22 cellular contexts compared by ENCODE assay signal in genomic region chr16:86212706-86213426, GRCh38.
DNase-seq lines count a peak whose midpoint lies in the region; ATAC-seq, FAIRE-seq and TF ChIP-seq lines count a peak whose summit lies in the region.
"Had no signal": no experiment of that assay in that cellular context is flagged by ENCODE, and none has a peak within 500 bp of the region (broad histone marks: within the 10 kb centered on the region; RNA-seq: fewer than 3 reads in every experiment).

No MANE protein-coding gene starts in this region.

- H3K27ac ChIP-seq in BLaER1 treated with 17β-estradiol and CSF1 and Interleukin-3, amounts not matched to agents 10 nM and 100 nM, result peak overlapping the region in 8 of 11 experiments; percentile 16 to 60 (median 34); a peak in 13 of 22 replicates
- no peak overlapping the region for H3K27ac ChIP-seq in trophoblast cell (ENCODE audit: low read depth, low read length)
- H3K27ac ChIP-seq: epithelial cell of prostate, foreskin keratinocyte, GM23248, skin epidermis, vagina had no signal

- H3K9ac ChIP-seq in BLaER1 treated with 17β-estradiol and CSF1 and Interleukin-3, amounts not matched to agents 10 nM and 100 nM, result no peak overlapping the region
- H3K9ac ChIP-seq in trophoblast cell (ENCODE audit: low read length), result no peak overlapping the region
- H3K9ac ChIP-seq: GM23248, SK-N-SH had no signal

- H3K27me3 Mint-ChIP-seq in endothelial cell (ENCODE audit: unreplicated experiment), result peaks cover 12% of the 10 kb centered on the region

- H3K9me3 Mint-ChIP-seq in endothelial cell (ENCODE audit: unreplicated experiment), result peaks cover 4% of the 10 kb centered on the region

- H4K20me1 ChIP-seq in BLaER1 treated with 17β-estradiol and CSF1 and Interleukin-3, amounts not matched to agents 10 nM and 100 nM, result 0 out of 22 replicates have a peak, but pooled peaks cover 0 to 9% (median 0%) of the 10 kb centered on the region in 11 experiments

- no peak overlapping the region for H4K8ac ChIP-seq in trophoblast cell (ENCODE audit: low read depth, low read length)

- H3K27me3 ChIP-seq in BLaER1 treated with 17β-estradiol and CSF1 and Interleukin-3, amounts not matched to agents 10 nM and 100 nM, result peaks cover 0 to 5% (median 0%) of the 10 kb centered on the region in 11 experiments; a peak in 2 of 22 replicates
- no peaks in the 10 kb centered on the region for H3K27me3 ChIP-seq in trophoblast cell (ENCODE audit: insufficient read depth, low read length)
- H3K27me3 ChIP-seq: foreskin keratinocyte, vagina had no signal

- peaks cover 5% of the 10 kb centered on the region for H3K4me1 Mint-ChIP-seq in endothelial cell (ENCODE audit: unreplicated experiment)

- TF ChIP-seq CTCF in NB4 (IDR thresholded peaks at IDR 0.05; ENCODE audit: low read depth, low read length) (no peak), endothelial cell (IDR thresholded peaks at IDR 0.05; ENCODE audit: unreplicated experiment) (no peak)

- peak overlapping the region; percentile 47 for H3K4me3 Mint-ChIP-seq in endothelial cell (ENCODE audit: unreplicated experiment)
- H3K4me3 Mint-ChIP-seq: CD8-positive, alpha-beta memory T cell; dendritic cell treated with granulocyte-macrophage colony-stimulating factor and Interleukin-4, amounts not matched to agents 40 ng/mL and 50 ng/mL, for 4 days had no signal

- peaks cover 16 to 51% (median 38%) of the 10 kb centered on the region in 10 experiments; a peak in 19 of 20 replicates for H3K4me1 ChIP-seq in BLaER1 treated with 17β-estradiol and CSF1 and Interleukin-3, amounts not matched to agents 10 nM and 100 nM
- H3K4me1 ChIP-seq in trophoblast cell (ENCODE audit: control insufficient read depth in 1 of 2, insufficient read depth in 2 of 2, low read length in 2 of 2), result no peaks in the 10 kb centered on the region
- H3K4me1 ChIP-seq: foreskin keratinocyte, prostate gland, vagina had no signal

- H3K4me3 ChIP-seq in BLaER1 treated with 17β-estradiol and CSF1 and Interleukin-3, amounts not matched to agents 10 nM and 100 nM, result peak overlapping the region in 1 of 10 experiments; percentile 21; a peak in 1 of 20 replicates
- H3K4me3 ChIP-seq in NB4 (ENCODE audit: low read depth, low read length), result no peak overlapping the region
- peak overlapping the region; percentile 3 for H3K4me3 ChIP-seq in trophoblast cell (ENCODE audit: low read depth, low read length)
- H3K4me3 ChIP-seq: GM23248, prostate gland, skin epidermis, vagina had no signal

- H3K14ac ChIP-seq in trophoblast cell (ENCODE audit: low read length), result no peak overlapping the region

- no peaks in the 10 kb centered on the region for H3K79me2 ChIP-seq in trophoblast cell (ENCODE audit: control insufficient read depth, insufficient read depth, low read length, poor library complexity)

- no peak overlapping the region for H3K18ac ChIP-seq in trophoblast cell (ENCODE audit: low read length)

- H3K4me2 ChIP-seq in BLaER1 treated with 17β-estradiol and CSF1 and Interleukin-3, amounts not matched to agents 10 nM and 100 nM, result peak overlapping the region; percentile 16 to 87 (median 52)
- H3K4me2 ChIP-seq in trophoblast cell (ENCODE audit: low read length), result no peak overlapping the region
- H3K4me2 ChIP-seq: SK-N-SH had no signal

- H2BK12ac ChIP-seq in trophoblast cell (ENCODE audit: low read length), result no peak overlapping the region

- ATAC-seq in GM18511 (IDR thresholded peaks at IDR 0.05; ENCODE audit: unreplicated experiment), result no peak
- ATAC-seq in GM18517 (IDR thresholded peaks at IDR 0.05; ENCODE audit: unreplicated experiment), result no peak
- ATAC-seq: foreskin keratinocyte had no signal

- no peak overlapping the region for H4K12ac ChIP-seq in trophoblast cell (ENCODE audit: low read depth, low read length)

- no peak overlapping the region for H4K91ac ChIP-seq in trophoblast cell (ENCODE audit: low read depth, low read length)

- peaks cover 18 to 31% (median 26%) of the 10 kb centered on the region in 11 experiments for H3K9me3 ChIP-seq in BLaER1 treated with 17β-estradiol and CSF1 and Interleukin-3, amounts not matched to agents 10 nM and 100 nM (replicated peaks in 1 of 11)
- peaks cover 10% of the 10 kb centered on the region for H3K9me3 ChIP-seq in trophoblast cell (ENCODE audit: insufficient read depth, low read depth, low read length)
- H3K9me3 ChIP-seq: prostate gland, SK-N-SH, vagina had no signal

- H3K79me1 ChIP-seq in trophoblast cell (ENCODE audit: low read length), result no peaks in the 10 kb centered on the region

- no peak for FAIRE-seq in GM12891 (lab: Jason Lieb, UNC)

- H3K27ac Mint-ChIP-seq in endothelial cell (ENCODE audit: unreplicated experiment), result peak overlapping the region; percentile 67
- H3K27ac Mint-ChIP-seq: dendritic cell treated with granulocyte-macrophage colony-stimulating factor and Interleukin-4, amounts not matched to agents 40 ng/mL and 50 ng/mL, for 4 days had no signal

- DNase-seq in NB4 (ENCODE audit: low read depth), result peak; percentile 60
- DNase-seq in endothelial cell (ENCODE audit: low spot score), result no peak
- no peak for DNase-seq in trophoblast cell
- no peak for DNase-seq in NCI-H146 (lab: John Stamatoyannopoulos, UW)
- DNase-seq in GM12891 (ENCODE audit: insufficient read length, low spot score), result no peak
- DNase-seq: CD8-positive, alpha-beta memory T cell; DND-41; foreskin keratinocyte; GM23248; mammary epithelial cell; NCI-H1694 treated with DMSO at 0.1 percent for 48 hours; NCI-H345; SK-N-SH; stimulated activated CD4-positive, alpha-beta T cell treated with anti-CD3 and anti-CD28 coated beads, Interleukin-2, amount 100 ng/mL, for 48 hours had no signal

- H2BK120ac ChIP-seq in trophoblast cell (ENCODE audit: insufficient read depth, low read length, poor library complexity), result no peak overlapping the region

- no peaks in the 10 kb centered on the region for H3K36me3 ChIP-seq in BLaER1 treated with 17β-estradiol and CSF1 and Interleukin-3, amounts not matched to agents 10 nM and 100 nM
- H3K36me3 ChIP-seq in trophoblast cell (ENCODE audit: control insufficient read depth in 1 of 2, insufficient read depth in 2 of 2, low read length in 2 of 2), result no peaks in the 10 kb centered on the region
- H3K36me3 ChIP-seq: prostate gland, vagina had no signal

- no peak for TF ChIP-seq POLR2A in NB4 (IDR thresholded peaks at IDR 0.05; ENCODE audit: extremely low read depth, insufficient read length)
- TF ChIP-seq POLR2A in GM12891 (IDR thresholded peaks at IDR 0.05; ENCODE audit: low read depth, low read length), result no peak

- H3K36me3 Mint-ChIP-seq in endothelial cell (ENCODE audit: low read depth, unreplicated experiment), result peaks cover 15% of the 10 kb centered on the region
- H3K36me3 Mint-ChIP-seq: CD8-positive, alpha-beta memory T cell had no signal

- no peak overlapping the region for H2BK5ac ChIP-seq in trophoblast cell (ENCODE audit: low read depth, low read length, poor library complexity)

- no peak overlapping the region for H3K4ac ChIP-seq in trophoblast cell (ENCODE audit: low read depth, low read length)

- H2AK5ac ChIP-seq in trophoblast cell (ENCODE audit: low read length), result no peak overlapping the region

- no CpG with 5 or more reads among the region's 11 CpGs for WGBS in trophoblast cell (ENCODE audit: extremely low coverage, insufficient coverage, insufficient read length)

- H2AFZ ChIP-seq in trophoblast cell (ENCODE audit: insufficient read depth, low read length, poor library complexity), result no peak overlapping the region
- H2AFZ ChIP-seq: GM23248 had no signal

- H3K23ac ChIP-seq in trophoblast cell (ENCODE audit: low read length), result no peak overlapping the region

TF ChIP-seq in GM12891, 5 proteins besides CTCF, POLR2A, EP300 and RAD21:
- TF ChIP-seq PAX5 (IDR thresholded peaks at IDR 0.05; ENCODE audit: insufficient read depth, low read length, severe bottlenecking), result no peak
- TF ChIP-seq SPI1 (IDR thresholded peaks at IDR 0.05; ENCODE audit: low read depth, low read length), result no peak
- no peak for TF ChIP-seq POLR2AphosphoS5 (IDR thresholded peaks at IDR 0.05; ENCODE audit: low read depth, low read length)
- no peak for TF ChIP-seq TAF1 (IDR thresholded peaks at IDR 0.05; ENCODE audit: low read depth, low read length)
- TF ChIP-seq POU2F2 (IDR thresholded peaks at IDR 0.05; ENCODE audit: low read depth, low read length), result no peak
